Comparison of ENCODE assay signal across 22 cellular contexts in genomic region chr6:26349964-26350857, GRCh38. TPM values are rescaled to one million over a fixed set of nuclear protein-coding genes. Genes with fewer than 3 reads are reported as not detected.
DNase-seq lines count a peak whose midpoint lies in the region; FAIRE-seq and TF ChIP-seq lines count a peak whose summit lies in the region.
"Had no signal": no experiment of that assay in that cellular context is flagged by ENCODE, and none has a peak within 500 bp of the region (broad histone marks: within the 10 kb centered on the region; RNA-seq: fewer than 3 reads in every experiment).

No MANE protein-coding gene starts in this region.

- no peak for FAIRE-seq in endothelial cell of umbilical vein (lab: Jason Lieb, UNC)
- FAIRE-seq: GM19239 had no signal

- H2AFZ ChIP-seq in GM23248 (peak overlapping the region; percentile 18; the same call in 1 of the 2 replicates), endothelial cell of umbilical vein (ENCODE audit: low read depth, low read length) (peak overlapping the region; percentile 42), parathyroid adenoma (peak overlapping the region; percentile 45)
- H2AFZ ChIP-seq: neural progenitor cell had no signal

- intact Hi-C loops in endothelial cell of umbilical vein (cut with micrococcal nuclease) = no loop called here

- H4K20me1 ChIP-seq in GM23248 (ENCODE audit: insufficient read depth) (no peaks in the 10 kb centered on the region), endothelial cell of umbilical vein (replicated peaks; ENCODE audit: control insufficient read depth, extremely low read depth, insufficient read depth, low read length) (no peaks in the 10 kb centered on the region)

- 79 to 82% methylated on average over 10 of the region's 10 CpGs for WGBS in GM23248 (ENCODE audit: low coverage in 1 of 2, low lambda C conversion rate in 2 of 2, missing lambda C conversion rate in 2 of 2), 2 experiments

- H3F3A ChIP-seq in GM23248 (ENCODE audit: insufficient read depth) = peaks cover 16% of the 10 kb centered on the region; the same call in 1 of the 2 replicates

- BruUV-seq in endothelial cell of umbilical vein (replicated peaks; lab: Mats Ljungman, UMichigan) = no TSS peak

- TF ChIP-seq POLR2A in endothelial cell of umbilical vein (IDR thresholded peaks at IDR 0.05; ENCODE audit: low read depth, low read length) = no peak

- H3K27me3 ChIP-seq in GM23248 (replicated peaks; ENCODE audit: insufficient read depth) (no peaks in the 10 kb centered on the region), endothelial cell of umbilical vein (ENCODE audit: control insufficient read depth in 2 of 2, insufficient read depth in 2 of 2, low read length in 2 of 2) (no peaks in the 10 kb centered on the region), parathyroid adenoma (ENCODE audit: control insufficient read depth, insufficient read depth, low read length) (no peaks in the 10 kb centered on the region)
- H3K27me3 ChIP-seq: body of pancreas, neural progenitor cell, sigmoid colon, transverse colon had no signal

- no peaks in the 10 kb centered on the region for H3K9me2 ChIP-seq in GM23248 (ENCODE audit: insufficient read depth)

- no peaks in the 10 kb centered on the region for H3K36me3 ChIP-seq in GM23248 (ENCODE audit: low read depth)
- H3K36me3 ChIP-seq in endothelial cell of umbilical vein (ENCODE audit: control insufficient read depth in 2 of 2, extremely low read depth in 1 of 2, insufficient read depth in 2 of 2, low read length in 2 of 2) = no peaks in the 10 kb centered on the region
- no peaks in the 10 kb centered on the region for H3K36me3 ChIP-seq in parathyroid adenoma (ENCODE audit: control insufficient read depth, insufficient read depth, low read length)
- H3K36me3 ChIP-seq: lower lobe of right lung, neural progenitor cell, sigmoid colon, transverse colon had no signal

- no peak overlapping the region for H3K4me2 ChIP-seq in GM23248 (ENCODE audit: unreplicated experiment)
- H3K4me2 ChIP-seq in endothelial cell of umbilical vein (ENCODE audit: insufficient read depth, low read length) = no peak overlapping the region
- H3K4me2 ChIP-seq in parathyroid adenoma (ENCODE audit: low read length) = peak overlapping the region; percentile 31
- H3K4me2 ChIP-seq: neural progenitor cell had no signal

- POLR2A ChIA-PET in endothelial cell of umbilical vein (lab: Charles Lee) = no interaction called here

- 0 out of 2 replicates have a peak overlapping the region, but pooled peaks have one; percentile 68 for H3K27ac ChIP-seq in GM23248
- no peak overlapping the region for H3K27ac ChIP-seq in endothelial cell of umbilical vein (ENCODE audit: insufficient read depth, low read depth, low read length)
- no peak overlapping the region for H3K27ac ChIP-seq in parathyroid adenoma
- H3K27ac ChIP-seq: body of pancreas, lower lobe of right lung, neural progenitor cell, RWPE1, sigmoid colon, transverse colon had no signal

- H3K79me2 ChIP-seq in GM23248 (ENCODE audit: insufficient read depth) = no peaks in the 10 kb centered on the region
- no peaks in the 10 kb centered on the region for H3K79me2 ChIP-seq in endothelial cell of umbilical vein (ENCODE audit: control insufficient read depth, insufficient read depth, low read length)
- H3K79me2 ChIP-seq in parathyroid adenoma = no peaks in the 10 kb centered on the region

- H3K9me3 ChIP-seq in GM23248 (ENCODE audit: low read depth) = no peaks in the 10 kb centered on the region
- no peaks in the 10 kb centered on the region for H3K9me3 ChIP-seq in endothelial cell of umbilical vein (replicated peaks; ENCODE audit: control insufficient read depth, insufficient read depth, low read length)
- H3K9me3 ChIP-seq in parathyroid adenoma (ENCODE audit: control insufficient read depth, low read length) = no peaks in the 10 kb centered on the region
- H3K9me3 ChIP-seq: body of pancreas, lower lobe of right lung, sigmoid colon, transverse colon had no signal

- TF ChIP-seq CTCF in endothelial cell of umbilical vein (IDR thresholded peaks at IDR 0.05; ENCODE audit: extremely low read depth in 1 of 2, insufficient read depth in 1 of 2, low read depth in 1 of 2, low read length in 2 of 2) (no peak), parathyroid adenoma (IDR thresholded peaks at IDR 0.05) (no peak)

- no peak overlapping the region for H3K9ac ChIP-seq in GM23248
- no peak overlapping the region for H3K9ac ChIP-seq in endothelial cell of umbilical vein (replicated peaks; ENCODE audit: extremely low read depth, insufficient read depth, low read length)
- no peak overlapping the region for H3K9ac ChIP-seq in parathyroid adenoma
- H3K9ac ChIP-seq: neural progenitor cell had no signal

- in situ Hi-C loops in GM23248 (cut with MboI) = loop anchor here (25.0 kb wide), 1 partner anchor 187 kb away; the partner anchor contains the start of gene HMGN4

- H3K4me3 ChIP-seq in GM23248 (no peak overlapping the region), endothelial cell of umbilical vein (replicated peaks in 1 of 3; ENCODE audit: insufficient read depth in 1 of 3, low read depth in 1 of 3, low read length in 3 of 3) (no peak overlapping the region), parathyroid adenoma (ENCODE audit: low read depth, low read length) (no peak overlapping the region)
- H3K4me3 ChIP-seq: body of pancreas, lower lobe of right lung, neural progenitor cell, sigmoid colon, transverse colon had no signal

- DNase-seq in GM23248 (no peak), OCI-M1 (lab: John Stamatoyannopoulos, UW) (peak; percentile 58), endothelial cell of umbilical vein (ENCODE audit: low read depth, low spot score) (no peak), UCSD-AML1 (lab: John Stamatoyannopoulos, UW; ENCODE audit: unreplicated experiment) (no peak), KG1 (lab: John Stamatoyannopoulos, UW) (no peak), H4 (ENCODE audit: low spot score) (no peak)
- no peak for DNase-seq in activated CD4-positive, alpha-beta T cell treated with anti-CD3 and anti-CD28 coated beads for 48 hours
- DNase-seq: activated CD4-positive, CD25-positive, alpha-beta regulatory T cell treated with anti-CD3 and anti-CD28 coated beads, Interleukin-2, amount 50 U/mL, for 72 hours; activated effector memory CD4-positive, alpha-beta T cell treated with anti-CD3 and anti-CD28 coated beads, Interleukin-2, amount 50 U/mL, for 16 hours; body of pancreas; CD4-positive, CD25-positive, alpha-beta regulatory T cell; islet precursor cell; lower lobe of right lung; MM.1S; NCI-H1694; sigmoid colon; T-helper 9 cell; transverse colon had no signal

- CTCF ChIA-PET in endothelial cell of umbilical vein (lab: Charles Lee) = interaction anchor here (1.0 to 2.9 kb wide), 3 partner anchors 8 to 21 kb away, joined by 3 to 25 read pairs (median 5); no protein-coding TSS in a partner anchor

- dilution Hi-C loops in endothelial cell of umbilical vein (cut with MboI; ENCODE audit: extremely low pct_ligation_motif_present, low sequenced_read_pairs) = loop anchor here (25.0 kb wide), 1 partner anchor 187 kb away; the partner anchor contains the start of gene HMGN4

- no peaks in the 10 kb centered on the region for H3K9me1 ChIP-seq in endothelial cell of umbilical vein (replicated peaks; ENCODE audit: control insufficient read depth, extremely low read depth, insufficient read depth, low read length)

- H3K4me1 ChIP-seq in GM23248 (ENCODE audit: insufficient read depth) (peaks cover 19% of the 10 kb centered on the region), endothelial cell of umbilical vein (ENCODE audit: control insufficient read depth, extremely low read depth, insufficient read depth, low read length) (peaks cover 13% of the 10 kb centered on the region), parathyroid adenoma (peaks cover 4% of the 10 kb centered on the region)
- H3K4me1 ChIP-seq: body of pancreas, lower lobe of right lung, neural progenitor cell, sigmoid colon, transverse colon had no signal

RNA-seq across cellular contexts. Expression of gene BTN3A2, which starts 14.8 kb away (rescaled TPM):
- 12.9 and 14.5 TPM in 2 replicates for total RNA-seq in GM23248 (2014; rRNA removed; shearing (Covaris generic))
- 7.9 and 9.5 TPM in 2 replicates for polyA plus RNA-seq in GM23248 (2016; fragmentation: Nextera tagmentation; extraction: Ambion mirVana)
- 14.2 and 17.9 TPM in 2 replicates for total RNA-seq in endothelial cell of umbilical vein
- 6.4 and 8.6 TPM in 2 replicates for polyA plus RNA-seq in endothelial cell of umbilical vein
- 12.7 and 12.9 TPM in 2 replicates for polyA plus RNA-seq in endothelial cell of umbilical vein (2011; cell fraction: cytosol; rRNA removed)
- 16.0 and 20.4 TPM in 2 replicates for polyA plus RNA-seq in endothelial cell of umbilical vein (2011; cell fraction: nucleus; rRNA removed)
- 10.0 and 11.5 TPM in 2 replicates for polyA plus RNA-seq in endothelial cell of umbilical vein (2012)
- 18.8 and 27.3 TPM in 2 replicates for polyA minus RNA-seq in endothelial cell of umbilical vein
- polyA minus RNA-seq in endothelial cell of umbilical vein (2011; cell fraction: cytosol; rRNA and poly(A)+ RNA removed) = 8.3 TPM
- 7.5 and 10.5 TPM in 2 replicates for polyA minus RNA-seq in endothelial cell of umbilical vein (2011; cell fraction: nucleus; rRNA and poly(A)+ RNA removed)
- total RNA-seq in H4 (2014; rRNA removed; shearing (Covaris generic)) = 29.6 and 32.0 TPM in 2 replicates

RNA-seq across cellular contexts. Expression of gene BTN2A2, which starts 32.7 kb away (rescaled TPM):
- total RNA-seq in GM23248 (2014; rRNA removed; shearing (Covaris generic)) = 4.5 and 9.1 TPM in 2 replicates
- polyA plus RNA-seq in GM23248 (2016; fragmentation: Nextera tagmentation; extraction: Ambion mirVana) (4.0 and 5.2 TPM in 2 replicates), endothelial cell of umbilical vein (13.4 and 15.3 TPM in 2 replicates)
- total RNA-seq in endothelial cell of umbilical vein = 13.2 and 18.4 TPM in 2 replicates
- polyA plus RNA-seq in endothelial cell of umbilical vein (2011; cell fraction: cytosol; rRNA removed) = 12.6 and 12.7 TPM in 2 replicates
- polyA plus RNA-seq in endothelial cell of umbilical vein (2011; cell fraction: nucleus; rRNA removed) = 44.7 and 51.3 TPM in 2 replicates
- 13.8 TPM in 2 replicates for polyA plus RNA-seq in endothelial cell of umbilical vein (2012)
- 37.5 and 40.9 TPM in 2 replicates for polyA minus RNA-seq in endothelial cell of umbilical vein
- polyA minus RNA-seq in endothelial cell of umbilical vein (2011; cell fraction: cytosol; rRNA and poly(A)+ RNA removed) = not detected
- polyA minus RNA-seq in endothelial cell of umbilical vein (2011; cell fraction: nucleus; rRNA and poly(A)+ RNA removed) = 32.4 and 37.7 TPM in 2 replicates
- total RNA-seq in H4 (2014; rRNA removed; shearing (Covaris generic)) = 3.6 and 6.2 TPM in 2 replicates

RNA-seq across cellular contexts. Expression of gene BTN3A1, which starts 51.9 kb away (rescaled TPM):
- 7.7 and 8.9 TPM in 2 replicates for total RNA-seq in GM23248 (2014; rRNA removed; shearing (Covaris generic))
- polyA plus RNA-seq in GM23248 (2016; fragmentation: Nextera tagmentation; extraction: Ambion mirVana) (5.5 and 6.7 TPM in 2 replicates), endothelial cell of umbilical vein (6.8 and 7.6 TPM in 2 replicates)
- total RNA-seq in endothelial cell of umbilical vein = 9.0 and 12.1 TPM in 2 replicates
- 7.5 and 7.8 TPM in 2 replicates for polyA plus RNA-seq in endothelial cell of umbilical vein (2011; cell fraction: cytosol; rRNA removed)
- polyA plus RNA-seq in endothelial cell of umbilical vein (2011; cell fraction: nucleus; rRNA removed) = 33.7 and 33.9 TPM in 2 replicates
- polyA plus RNA-seq in endothelial cell of umbilical vein (2012) = 8.8 and 10.9 TPM in 2 replicates
- polyA minus RNA-seq in endothelial cell of umbilical vein = 26.7 and 31.1 TPM in 2 replicates
- polyA minus RNA-seq in endothelial cell of umbilical vein (2011; cell fraction: cytosol; rRNA and poly(A)+ RNA removed) = 4.3 TPM
- 6.7 and 9.7 TPM in 2 replicates for polyA minus RNA-seq in endothelial cell of umbilical vein (2011; cell fraction: nucleus; rRNA and poly(A)+ RNA removed)
- total RNA-seq in H4 (2014; rRNA removed; shearing (Covaris generic)) = 26.6 and 29.0 TPM in 2 replicates
